In genomic region chr1:27556435-27556780, GRCh38 we compare ENCODE assay signal across 9 cellular contexts. TPM values are rescaled to one million over a fixed set of nuclear protein-coding genes. Genes with fewer than 3 reads are reported as not detected.
DNase-seq lines count a peak whose midpoint lies in the region; TF ChIP-seq lines count a peak whose summit lies in the region.
"Had no signal": no experiment of that assay in that cellular context is flagged by ENCODE, and none has a peak within 500 bp of the region (broad histone marks: within the 10 kb centered on the region; RNA-seq: fewer than 3 reads in every experiment).

No MANE protein-coding gene starts in this region.

- H3K9me3 ChIP-seq in NT2/D1 (ENCODE audit: insufficient read depth, low read length), result no peaks in the 10 kb centered on the region

- H2AFZ ChIP-seq in ACC112 (ENCODE audit: low read length, unreplicated experiment), result no peak overlapping the region

- TF ChIP-seq CTCF in neural crest cell (conservative IDR thresholded peaks at IDR 0.05), result no peak

- peak overlapping the region; percentile 57 for H3K27ac Mint-ChIP-seq in dendritic cell treated with granulocyte-macrophage colony-stimulating factor and Interleukin-4, amounts not matched to agents 40 ng/mL and 50 ng/mL, for 4 days
- peak overlapping the region; percentile 80 for H3K27ac Mint-ChIP-seq in neural crest cell (ENCODE audit: unreplicated experiment)

- DNase-seq in NT2/D1 (ENCODE audit: low read depth, low spot score) (no peak), neural crest cell (ENCODE audit: low read depth, low spot score) (no peak), SKM-1 treated with dmso at 0.1 percent for 144 hours (lab: John Stamatoyannopoulos, UW; ENCODE audit: unreplicated experiment) (no peak), erythroblast (lab: John Stamatoyannopoulos, UW) (no peak), NCI-H2107 treated with DMSO at 0.1 percent for 48 hours (lab: John Stamatoyannopoulos, UW; ENCODE audit: unreplicated experiment) (no peak)
- DNase-seq in stimulated activated CD4-positive, alpha-beta T cell treated with anti-CD3 and anti-CD28 coated beads, Interleukin-4, amount 100 ng/mL, for 1 hour, result no peak
- DNase-seq: NCI-H1048 had no signal

- intact Hi-C loops in dendritic cell treated with granulocyte-macrophage colony-stimulating factor and Interleukin-4, amounts not matched to agents 40 ng/mL and 50 ng/mL, for 4 days (cut with micrococcal nuclease), result loop anchor here (1.0 kb wide), 1 partner anchor 48 kb away; the partner anchor contains the start of gene AHDC1

- no peaks in the 10 kb centered on the region for H3K9me3 Mint-ChIP-seq in dendritic cell treated with granulocyte-macrophage colony-stimulating factor and Interleukin-4, amounts not matched to agents 40 ng/mL and 50 ng/mL, for 4 days
- H3K9me3 Mint-ChIP-seq in neural crest cell, result no peaks in the 10 kb centered on the region

- TF ChIP-seq POLR2A in erythroblast (IDR thresholded peaks at IDR 0.05; ENCODE audit: low read length), result no peak

- H3K27ac ChIP-seq in ACC112 (ENCODE audit: low read depth, low read length), result peak overlapping the region; percentile 20

- H3K36me3 Mint-ChIP-seq in dendritic cell treated with granulocyte-macrophage colony-stimulating factor and Interleukin-4, amounts not matched to agents 40 ng/mL and 50 ng/mL, for 4 days (ENCODE audit: low read depth), result peaks cover 31% of the 10 kb centered on the region
- H3K36me3 Mint-ChIP-seq in neural crest cell (ENCODE audit: low read depth), result peaks cover 3% of the 10 kb centered on the region

- H3K4me3 ChIP-seq in ACC112 (ENCODE audit: low read depth, low read length), result peak overlapping the region; percentile 28; the same call in 1 of the 2 replicates
- no peak overlapping the region for H3K4me3 ChIP-seq in NT2/D1 (ENCODE audit: insufficient read length, low read depth)

- peak overlapping the region; percentile 45 for H3K9ac ChIP-seq in NT2/D1 (ENCODE audit: insufficient read length, low read depth)

- H3K4me3 Mint-ChIP-seq in dendritic cell treated with granulocyte-macrophage colony-stimulating factor and Interleukin-4, amounts not matched to agents 40 ng/mL and 50 ng/mL, for 4 days, result no peak overlapping the region
- H3K4me3 Mint-ChIP-seq in neural crest cell, result peak overlapping the region; percentile 58

- H3K27me3 ChIP-seq in ACC112 (ENCODE audit: insufficient read depth, low read length) (no peaks in the 10 kb centered on the region), NT2/D1 (ENCODE audit: insufficient read depth, insufficient read length) (no peaks in the 10 kb centered on the region)

- peaks cover 55% of the 10 kb centered on the region for H3K4me1 Mint-ChIP-seq in dendritic cell treated with granulocyte-macrophage colony-stimulating factor and Interleukin-4, amounts not matched to agents 40 ng/mL and 50 ng/mL, for 4 days (ENCODE audit: low read depth)
- H3K4me1 Mint-ChIP-seq in neural crest cell, result peaks cover 42% of the 10 kb centered on the region

- H3K79me2 ChIP-seq in ACC112 (ENCODE audit: control insufficient read depth, insufficient read depth, low read length, unreplicated experiment), result peaks cover 3% of the 10 kb centered on the region

- H3K4me1 ChIP-seq in ACC112 (ENCODE audit: control insufficient read depth, insufficient read depth, low read length, unreplicated experiment) (peaks cover 28% of the 10 kb centered on the region), NT2/D1 (ENCODE audit: insufficient read depth, insufficient read length) (peaks cover 44% of the 10 kb centered on the region)

- H3K27me3 Mint-ChIP-seq in dendritic cell treated with granulocyte-macrophage colony-stimulating factor and Interleukin-4, amounts not matched to agents 40 ng/mL and 50 ng/mL, for 4 days, result no peaks in the 10 kb centered on the region
- H3K27me3 Mint-ChIP-seq in neural crest cell (ENCODE audit: low read depth), result no peaks in the 10 kb centered on the region

- H3K36me3 ChIP-seq in ACC112 (ENCODE audit: insufficient read depth, low read length) (peaks cover 2% of the 10 kb centered on the region; the same call in 1 of the 2 replicates), NT2/D1 (ENCODE audit: insufficient read depth, insufficient read length, low read length) (peaks cover 70% of the 10 kb centered on the region)

RNA-seq across cellular contexts. Expression of gene AHDC1, which starts 47.5 kb away (rescaled TPM):
- total RNA-seq in neural crest cell, result 50.1 and 54.8 TPM in 2 replicates
